ENCODE assay signal across 1 cellular context in genomic region chr5:141874262-141874964, GRCh38.
A peak's percentile ranks its signal among the peaks of the same experiment; 100 is the strongest.
TF ChIP-seq lines count a peak whose summit lies in the region.

No MANE protein-coding gene starts in this region.

TF ChIP-seq in HepG2, 621 proteins besides CTCF, POLR2A, EP300 and RAD21 (continued from another document and continues in another):
- TF ChIP-seq IKZF5 (CRISPR knock-in tag; IDR thresholded peaks at IDR 0.05) = no peak
- TF ChIP-seq NPAS2 (CRISPR knock-in tag; IDR thresholded peaks at IDR 0.05; ENCODE audit: borderline replicate concordance) = no peak
- no peak for TF ChIP-seq MEIS2 (CRISPR knock-in tag; IDR thresholded peaks at IDR 0.05)
- TF ChIP-seq, protein P1, sequence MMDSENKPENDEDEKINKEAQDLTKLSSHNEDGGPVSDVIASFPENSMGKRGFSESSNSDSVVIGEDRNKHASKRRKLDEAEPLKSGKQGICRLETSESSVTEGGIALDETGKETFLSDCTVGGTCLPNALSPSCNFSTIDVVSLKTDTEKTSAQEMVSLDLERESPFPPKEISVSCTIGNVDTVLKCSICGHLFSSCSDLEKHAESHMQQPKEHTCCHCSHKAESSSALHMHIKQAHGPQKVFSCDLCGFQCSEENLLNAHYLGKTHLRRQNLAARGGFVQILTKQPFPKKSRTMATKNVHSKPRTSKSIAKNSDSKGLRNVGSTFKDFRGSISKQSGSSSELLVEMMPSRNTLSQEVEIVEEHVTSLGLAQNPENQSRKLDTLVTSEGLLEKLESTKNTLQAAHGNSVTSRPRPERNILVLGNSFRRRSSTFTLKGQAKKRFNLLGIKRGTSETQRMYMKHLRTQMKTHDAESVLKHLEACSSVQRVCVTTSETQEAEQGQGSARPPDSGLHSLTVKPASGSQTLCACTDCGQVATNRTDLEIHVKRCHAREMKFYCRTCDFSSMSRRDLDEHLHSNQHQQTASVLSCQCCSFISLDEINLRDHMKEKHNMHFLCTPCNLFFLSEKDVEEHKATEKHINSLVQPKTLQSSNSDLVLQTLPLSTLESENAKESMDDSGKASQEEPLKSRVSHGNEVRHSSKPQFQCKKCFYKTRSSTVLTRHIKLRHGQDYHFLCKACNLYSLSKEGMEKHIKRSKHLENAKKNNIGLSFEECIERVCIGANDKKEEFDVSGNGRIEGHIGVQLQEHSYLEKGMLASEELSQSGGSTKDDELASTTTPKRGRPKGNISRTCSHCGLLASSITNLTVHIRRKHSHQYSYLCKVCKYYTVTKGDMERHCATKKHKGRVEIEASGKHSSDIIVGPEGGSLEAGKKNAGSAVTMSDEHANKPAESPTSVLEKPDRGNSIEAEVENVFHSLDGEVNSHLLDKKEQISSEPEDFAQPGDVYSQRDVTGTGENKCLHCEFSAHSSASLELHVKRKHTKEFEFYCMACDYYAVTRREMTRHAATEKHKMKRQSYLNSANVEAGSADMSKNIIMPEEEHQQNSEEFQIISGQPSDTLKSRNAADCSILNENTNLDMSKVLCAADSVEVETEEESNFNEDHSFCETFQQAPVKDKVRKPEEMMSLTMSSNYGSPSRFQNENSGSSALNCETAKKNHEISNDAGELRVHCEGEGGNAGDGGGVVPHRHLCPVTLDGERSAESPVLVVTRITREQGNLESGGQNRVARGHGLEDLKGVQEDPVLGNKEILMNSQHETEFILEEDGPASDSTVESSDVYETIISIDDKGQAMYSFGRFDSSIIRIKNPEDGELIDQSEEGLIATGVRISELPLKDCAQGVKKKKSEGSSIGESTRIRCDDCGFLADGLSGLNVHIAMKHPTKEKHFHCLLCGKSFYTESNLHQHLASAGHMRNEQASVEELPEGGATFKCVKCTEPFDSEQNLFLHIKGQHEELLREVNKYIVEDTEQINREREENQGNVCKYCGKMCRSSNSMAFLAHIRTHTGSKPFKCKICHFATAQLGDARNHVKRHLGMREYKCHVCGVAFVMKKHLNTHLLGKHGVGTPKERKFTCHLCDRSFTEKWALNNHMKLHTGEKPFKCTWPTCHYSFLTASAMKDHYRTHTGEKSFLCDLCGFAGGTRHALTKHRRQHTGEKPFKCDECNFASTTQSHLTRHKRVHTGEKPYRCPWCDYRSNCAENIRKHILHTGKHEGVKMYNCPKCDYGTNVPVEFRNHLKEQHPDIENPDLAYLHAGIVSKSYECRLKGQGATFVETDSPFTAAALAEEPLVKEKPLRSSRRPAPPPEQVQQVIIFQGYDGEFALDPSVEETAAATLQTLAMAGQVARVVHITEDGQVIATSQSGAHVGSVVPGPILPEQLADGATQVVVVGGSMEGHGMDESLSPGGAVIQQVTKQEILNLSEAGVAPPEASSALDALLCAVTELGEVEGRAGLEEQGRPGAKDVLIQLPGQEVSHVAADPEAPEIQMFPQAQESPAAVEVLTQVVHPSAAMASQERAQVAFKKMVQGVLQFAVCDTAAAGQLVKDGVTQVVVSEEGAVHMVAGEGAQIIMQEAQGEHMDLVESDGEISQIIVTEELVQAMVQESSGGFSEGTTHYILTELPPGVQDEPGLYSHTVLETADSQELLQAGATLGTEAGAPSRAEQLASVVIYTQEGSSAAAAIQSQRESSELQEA (CRISPR knock-in tag; IDR thresholded peaks at IDR 0.05; ENCODE audit: not compliant biosample characterization) = no peak
- TF ChIP-seq KIAA2018 (CRISPR knock-in tag; IDR thresholded peaks at IDR 0.05; ENCODE audit: borderline replicate concordance) = no peak
- TF ChIP-seq ZNF749 (CRISPR knock-in tag; IDR thresholded peaks at IDR 0.05; ENCODE audit: borderline replicate concordance) = no peak
- TF ChIP-seq BORCS8-MEF2B (CRISPR knock-in tag; IDR thresholded peaks at IDR 0.05) = no peak
- no peak for TF ChIP-seq NFIB (CRISPR knock-in tag; IDR thresholded peaks at IDR 0.05; ENCODE audit: borderline replicate concordance)
- TF ChIP-seq ZNF513 (CRISPR knock-in tag; conservative IDR thresholded peaks at IDR 0.05) = no peak
- TF ChIP-seq SMC3 (IDR thresholded peaks at IDR 0.05; ENCODE audit: low read length) = no peak
- TF ChIP-seq, protein P2, sequence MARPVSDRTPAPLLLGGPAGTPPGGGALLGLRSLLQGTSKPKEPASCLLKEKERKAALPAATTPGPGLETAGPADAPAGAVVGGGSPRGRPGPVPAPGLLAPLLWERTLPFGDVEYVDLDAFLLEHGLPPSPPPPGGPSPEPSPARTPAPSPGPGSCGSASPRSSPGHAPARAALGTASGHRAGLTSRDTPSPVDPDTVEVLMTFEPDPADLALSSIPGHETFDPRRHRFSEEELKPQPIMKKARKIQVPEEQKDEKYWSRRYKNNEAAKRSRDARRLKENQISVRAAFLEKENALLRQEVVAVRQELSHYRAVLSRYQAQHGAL (CRISPR knock-in tag; IDR thresholded peaks at IDR 0.05; ENCODE audit: not compliant biosample characterization) = no peak
- TF ChIP-seq, protein P3, sequence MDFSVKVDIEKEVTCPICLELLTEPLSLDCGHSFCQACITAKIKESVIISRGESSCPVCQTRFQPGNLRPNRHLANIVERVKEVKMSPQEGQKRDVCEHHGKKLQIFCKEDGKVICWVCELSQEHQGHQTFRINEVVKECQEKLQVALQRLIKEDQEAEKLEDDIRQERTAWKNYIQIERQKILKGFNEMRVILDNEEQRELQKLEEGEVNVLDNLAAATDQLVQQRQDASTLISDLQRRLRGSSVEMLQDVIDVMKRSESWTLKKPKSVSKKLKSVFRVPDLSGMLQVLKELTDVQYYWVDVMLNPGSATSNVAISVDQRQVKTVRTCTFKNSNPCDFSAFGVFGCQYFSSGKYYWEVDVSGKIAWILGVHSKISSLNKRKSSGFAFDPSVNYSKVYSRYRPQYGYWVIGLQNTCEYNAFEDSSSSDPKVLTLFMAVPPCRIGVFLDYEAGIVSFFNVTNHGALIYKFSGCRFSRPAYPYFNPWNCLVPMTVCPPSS (IDR thresholded peaks at IDR 0.05) = no peak
- TF ChIP-seq FOXA1 (IDR thresholded peaks at IDR 0.05) = no peak
- TF ChIP-seq FOXA1 (CRISPR knock-in tag; IDR thresholded peaks at IDR 0.05) = no peak
- no peak for TF ChIP-seq MYPOP (CRISPR knock-in tag; IDR thresholded peaks at IDR 0.05)
- TF ChIP-seq ZNF124 (CRISPR knock-in tag; IDR thresholded peaks at IDR 0.05) = no peak
- TF ChIP-seq, protein P4, sequence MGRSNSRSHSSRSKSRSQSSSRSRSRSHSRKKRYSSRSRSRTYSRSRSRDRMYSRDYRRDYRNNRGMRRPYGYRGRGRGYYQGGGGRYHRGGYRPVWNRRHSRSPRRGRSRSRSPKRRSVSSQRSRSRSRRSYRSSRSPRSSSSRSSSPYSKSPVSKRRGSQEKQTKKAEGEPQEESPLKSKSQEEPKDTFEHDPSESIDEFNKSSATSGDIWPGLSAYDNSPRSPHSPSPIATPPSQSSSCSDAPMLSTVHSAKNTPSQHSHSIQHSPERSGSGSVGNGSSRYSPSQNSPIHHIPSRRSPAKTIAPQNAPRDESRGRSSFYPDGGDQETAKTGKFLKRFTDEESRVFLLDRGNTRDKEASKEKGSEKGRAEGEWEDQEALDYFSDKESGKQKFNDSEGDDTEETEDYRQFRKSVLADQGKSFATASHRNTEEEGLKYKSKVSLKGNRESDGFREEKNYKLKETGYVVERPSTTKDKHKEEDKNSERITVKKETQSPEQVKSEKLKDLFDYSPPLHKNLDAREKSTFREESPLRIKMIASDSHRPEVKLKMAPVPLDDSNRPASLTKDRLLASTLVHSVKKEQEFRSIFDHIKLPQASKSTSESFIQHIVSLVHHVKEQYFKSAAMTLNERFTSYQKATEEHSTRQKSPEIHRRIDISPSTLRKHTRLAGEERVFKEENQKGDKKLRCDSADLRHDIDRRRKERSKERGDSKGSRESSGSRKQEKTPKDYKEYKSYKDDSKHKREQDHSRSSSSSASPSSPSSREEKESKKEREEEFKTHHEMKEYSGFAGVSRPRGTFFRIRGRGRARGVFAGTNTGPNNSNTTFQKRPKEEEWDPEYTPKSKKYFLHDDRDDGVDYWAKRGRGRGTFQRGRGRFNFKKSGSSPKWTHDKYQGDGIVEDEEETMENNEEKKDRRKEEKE (IDR thresholded peaks at IDR 0.05) = no peak
- TF ChIP-seq, protein P5, sequence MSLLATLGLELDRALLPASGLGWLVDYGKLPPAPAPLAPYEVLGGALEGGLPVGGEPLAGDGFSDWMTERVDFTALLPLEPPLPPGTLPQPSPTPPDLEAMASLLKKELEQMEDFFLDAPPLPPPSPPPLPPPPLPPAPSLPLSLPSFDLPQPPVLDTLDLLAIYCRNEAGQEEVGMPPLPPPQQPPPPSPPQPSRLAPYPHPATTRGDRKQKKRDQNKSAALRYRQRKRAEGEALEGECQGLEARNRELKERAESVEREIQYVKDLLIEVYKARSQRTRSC (CRISPR knock-in tag; IDR thresholded peaks at IDR 0.05; ENCODE audit: low read depth) = no peak
- peak; percentile 68 for TF ChIP-seq ELF3 (CRISPR knock-in tag; IDR thresholded peaks at IDR 0.05)
- TF ChIP-seq MIER2 (CRISPR knock-in tag; IDR thresholded peaks at IDR 0.05) = no peak
- no peak for TF ChIP-seq ZMAT3 (CRISPR knock-in tag; conservative IDR thresholded peaks at IDR 0.05)
- no peak for TF ChIP-seq ARHGAP35 (CRISPR knock-in tag; IDR thresholded peaks at IDR 0.05; ENCODE audit: borderline replicate concordance)
- no peak for TF ChIP-seq E2F2 (CRISPR knock-in tag; IDR thresholded peaks at IDR 0.05; ENCODE audit: borderline replicate concordance)
